13 cellular contexts compared by ENCODE assay signal in the genomic region with DNA sequence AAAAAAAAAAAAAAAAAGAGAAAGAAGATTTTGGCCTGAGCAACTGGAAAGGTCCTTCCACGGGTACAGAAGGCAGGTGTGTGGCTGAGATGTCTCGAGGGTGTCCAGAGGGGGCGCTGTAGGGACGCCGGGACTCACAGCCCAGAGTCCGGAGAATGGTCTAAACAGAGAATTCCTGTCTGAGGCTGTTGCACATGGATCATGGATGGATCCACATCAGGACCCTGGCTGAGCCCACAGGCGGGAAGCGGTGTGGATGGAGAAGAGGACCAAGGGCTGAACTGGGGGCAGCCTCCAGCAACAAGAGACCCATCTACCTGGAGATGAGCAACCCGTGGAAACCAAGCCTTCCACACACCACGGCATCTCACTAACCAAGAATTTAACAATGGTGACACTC. TPM values are rescaled to one million over a fixed set of nuclear protein-coding genes. Genes with fewer than 3 reads are reported as not detected.
DNase-seq lines count a peak whose midpoint lies in the region; TF ChIP-seq lines count a peak whose summit lies in the region.
"Had no signal": no experiment of that assay in that cellular context is flagged by ENCODE, and none has a peak within 500 bp of the region (broad histone marks: within the 10 kb centered on the region; RNA-seq: fewer than 3 reads in every experiment).

No MANE protein-coding gene starts in this region.

- DNase-seq in activated CD4-positive, alpha-beta T cell treated with anti-CD3 and anti-CD28 coated beads for 48 hours, result peak; percentile 17
- DNase-seq in activated CD4-positive, alpha-beta T cell treated with anti-CD3 and anti-CD28 coated beads for 1 hour, result no peak
- peak; percentile 36 for DNase-seq in HT-29 (ENCODE audit: low spot score)
- no peak for DNase-seq in cardiac fibroblast (ENCODE audit: low read depth in 2 of 2)
- DNase-seq in osteocyte (ENCODE audit: extremely low spot score, unreplicated experiment), result peak; percentile 78
- DNase-seq in NCI-H187 treated with DMSO at 0.1 percent for 48 hours (lab: John Stamatoyannopoulos, UW), result no peak
- no peak for DNase-seq in NCI-H2196 (lab: John Stamatoyannopoulos, UW; ENCODE audit: unreplicated experiment)
- no peak for DNase-seq in dedifferentiated amniotic fluid mesenchymal stem cell (ENCODE audit: extremely low spot score)
- DNase-seq: MV-4-11, Right ventricle myocardium superior had no signal

- peak; percentile 25 for TF ChIP-seq CTCF in cardiac fibroblast (IDR thresholded peaks at IDR 0.05; ENCODE audit: low read depth, low read length)
- TF ChIP-seq CTCF in osteocyte (IDR thresholded peaks at IDR 0.05), result peak; percentile 33

- no peaks in the 10 kb centered on the region for H3K9me3 Mint-ChIP-seq in osteocyte (ENCODE audit: unreplicated experiment)
- H3K9me3 Mint-ChIP-seq: brain, nephron had no signal

- peaks cover 10% of the 10 kb centered on the region for H3K4me1 Mint-ChIP-seq in osteocyte (ENCODE audit: unreplicated experiment)

- peaks cover 4% of the 10 kb centered on the region for H3K27me3 Mint-ChIP-seq in osteocyte (ENCODE audit: unreplicated experiment)

- no peak overlapping the region for H3K4me3 ChIP-seq in cardiac fibroblast (replicated peaks in 1 of 2; ENCODE audit: low read depth in 2 of 2, low read length in 2 of 2)
- H3K4me3 ChIP-seq: hepatocyte had no signal

- H3K36me3 Mint-ChIP-seq in osteocyte (ENCODE audit: unreplicated experiment), result no peaks in the 10 kb centered on the region
- H3K36me3 Mint-ChIP-seq: brain had no signal

- H3K27ac Mint-ChIP-seq in osteocyte (ENCODE audit: unreplicated experiment), result no peak overlapping the region
- H3K27ac Mint-ChIP-seq: brain, nephron had no signal

- no peak overlapping the region for H3K4me3 Mint-ChIP-seq in osteocyte (ENCODE audit: unreplicated experiment)
- H3K4me3 Mint-ChIP-seq: brain, nephron had no signal

RNA-seq across cellular contexts. Expression of a gene that starts 55.0 kb away (rescaled TPM):
- not detected in 2 replicates for total RNA-seq in HT-29 (2014; rRNA removed; shearing (Covaris generic))
- 0.05 and 0.13 TPM in 2 replicates for total RNA-seq in osteocyte

Comparison
In these comparisons a context has a peak if more than half of its experiments do, and no peak if none do; other contexts are left out.
1. DNase-seq: peak in activated CD4-positive, alpha-beta T cell treated with anti-CD3 and anti-CD28 coated beads for 48 hours (single experiment), HT-29 (single experiment) and osteocyte (single experiment); none in activated CD4-positive, alpha-beta T cell treated with anti-CD3 and anti-CD28 coated beads for 1 hour (single experiment), cardiac fibroblast (0 of 2), NCI-H187 treated with DMSO at 0.1 percent for 48 hours (single experiment), NCI-H2196 (single experiment) and dedifferentiated amniotic fluid mesenchymal stem cell (single experiment).